Comparison of ENCODE assay signal across 9 cellular contexts in the genomic region with DNA sequence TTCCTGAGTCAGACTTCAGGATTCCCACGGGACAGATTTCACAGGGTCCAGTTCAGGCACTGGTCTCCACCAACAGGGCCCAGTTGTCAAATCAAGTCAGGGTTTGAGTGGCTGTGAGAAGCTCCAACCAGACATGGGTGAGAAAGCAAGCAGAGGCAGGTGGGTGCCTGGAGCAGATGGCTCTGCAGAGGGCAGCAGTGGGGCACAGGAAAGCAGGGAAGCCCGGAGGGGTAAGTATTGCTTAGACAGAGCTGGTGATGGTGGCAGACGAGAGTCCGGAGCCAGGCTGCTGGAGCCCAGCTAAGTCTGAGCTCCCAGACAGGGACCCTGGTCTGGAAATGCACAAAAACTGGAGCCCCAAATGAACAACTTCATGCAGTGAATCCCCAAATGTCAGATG.
DNase-seq lines count a peak whose midpoint lies in the region; ATAC-seq and TF ChIP-seq lines count a peak whose summit lies in the region.
"Had no signal": no experiment of that assay in that cellular context is flagged by ENCODE, and none has a peak within 500 bp of the region (broad histone marks: within the 10 kb centered on the region; RNA-seq: fewer than 3 reads in every experiment).

No MANE protein-coding gene starts in this region.

- DNase-seq in AG09319 (ENCODE audit: extremely low read depth, low read depth): no peak
- DNase-seq in GM20000 (ENCODE audit: low spot score): no peak
- peak; percentile 55 for DNase-seq in RPMI8226
- peak; percentile 15 for DNase-seq in glomerular visceral epithelial cell (ENCODE audit: extremely low spot score)
- no peak for DNase-seq in activated CD4-positive, alpha-beta T cell treated with anti-CD3 and anti-CD28 coated beads, Interleukin-2, amount 50 U/mL, for 4 hours

- peak; percentile 4 for TF ChIP-seq CTCF in AG09319 (IDR thresholded peaks at IDR 0.05; ENCODE audit: low read depth, low read length)
- TF ChIP-seq CTCF in GM20000 (IDR thresholded peaks at IDR 0.05; ENCODE audit: extremely low read depth, missing control alignments): peak; percentile 11

- no peak for ATAC-seq in HG02678 (IDR thresholded peaks at IDR 0.05; ENCODE audit: unreplicated experiment)
- ATAC-seq in HG02938 (IDR thresholded peaks at IDR 0.05; ENCODE audit: unreplicated experiment): no peak
- no peak for ATAC-seq in HG03175 (IDR thresholded peaks at IDR 0.05; ENCODE audit: unreplicated experiment)
- ATAC-seq: activated naive CD4-positive, alpha-beta T cell treated with anti-CD3 and anti-CD28 coated beads, Interleukin-2, amount 50 U/mL, for 72 hours had no signal

Comparison
In these comparisons a context has a peak if more than half of its experiments do, and no peak if none do; other contexts are left out.
1. DNase-seq: peak in RPMI8226 (single experiment) and glomerular visceral epithelial cell (single experiment); none in AG09319 (single experiment), GM20000 (single experiment) and activated CD4-positive, alpha-beta T cell treated with anti-CD3 and anti-CD28 coated beads, Interleukin-2, amount 50 U/mL, for 4 hours (0 of 2).